Comparison of ENCODE assay signal across 1 cellular context in the genomic region with DNA sequence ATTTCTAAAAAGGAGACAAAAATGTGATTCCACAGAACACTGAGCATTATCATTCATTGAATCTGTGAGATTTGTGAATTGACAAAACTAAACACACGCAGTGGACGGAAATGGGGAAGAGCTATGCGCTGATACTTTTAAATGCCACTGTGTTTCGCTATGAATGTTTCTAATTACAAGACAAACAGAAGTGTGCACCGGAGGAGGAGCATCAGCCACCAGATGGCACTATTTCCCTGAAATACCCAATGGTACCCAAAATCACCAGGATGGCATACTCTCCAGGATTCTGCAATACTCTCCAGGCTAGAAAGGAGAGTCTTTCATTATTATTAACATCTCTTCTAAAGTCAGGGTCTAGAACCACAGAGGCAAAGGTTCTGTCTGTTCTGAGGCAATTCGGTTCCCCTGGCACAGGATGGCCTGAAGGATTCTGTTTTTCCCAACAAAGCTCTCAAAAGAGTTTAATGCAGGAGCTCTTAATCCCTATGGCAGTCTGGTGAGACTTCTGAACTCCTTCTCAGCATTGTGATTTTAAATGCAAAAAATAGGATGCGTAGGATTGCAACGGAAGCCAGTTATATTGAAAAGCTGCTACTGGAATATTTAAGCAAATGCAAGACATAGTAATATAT.
TF ChIP-seq lines count a peak whose summit lies in the region.

No MANE protein-coding gene starts in this region.

TF ChIP-seq in H1, 55 proteins besides CTCF, POLR2A, EP300 and RAD21 (continued from another document):
- TF ChIP-seq E2F6 (IDR thresholded peaks at IDR 0.05) (no peak), YY1 (IDR thresholded peaks at IDR 0.05; ENCODE audit: low read depth, low read length) (0 out of 2 replicates have a peak, but pooled peaks have one; percentile 18), KDM4A (IDR thresholded peaks at IDR 0.05; ENCODE audit: low read depth, low read length, severe bottlenecking) (no peak), TAF7 (optimal IDR thresholded peaks at IDR 0.05; ENCODE audit: borderline replicate concordance, low read depth, low read length) (no peak), TAF1 (IDR thresholded peaks at IDR 0.05; ENCODE audit: low read depth, low read length) (no peak), EGR1 (IDR thresholded peaks at IDR 0.05; ENCODE audit: borderline replicate concordance, low read depth, low read length) (no peak), GTF2F1 (IDR thresholded peaks at IDR 0.05; ENCODE audit: borderline replicate concordance, low read depth, low read length) (no peak)
- TF ChIP-seq, protein P1, sequence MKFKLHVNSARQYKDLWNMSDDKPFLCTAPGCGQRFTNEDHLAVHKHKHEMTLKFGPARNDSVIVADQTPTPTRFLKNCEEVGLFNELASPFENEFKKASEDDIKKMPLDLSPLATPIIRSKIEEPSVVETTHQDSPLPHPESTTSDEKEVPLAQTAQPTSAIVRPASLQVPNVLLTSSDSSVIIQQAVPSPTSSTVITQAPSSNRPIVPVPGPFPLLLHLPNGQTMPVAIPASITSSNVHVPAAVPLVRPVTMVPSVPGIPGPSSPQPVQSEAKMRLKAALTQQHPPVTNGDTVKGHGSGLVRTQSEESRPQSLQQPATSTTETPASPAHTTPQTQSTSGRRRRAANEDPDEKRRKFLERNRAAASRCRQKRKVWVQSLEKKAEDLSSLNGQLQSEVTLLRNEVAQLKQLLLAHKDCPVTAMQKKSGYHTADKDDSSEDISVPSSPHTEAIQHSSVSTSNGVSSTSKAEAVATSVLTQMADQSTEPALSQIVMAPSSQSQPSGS (IDR thresholded peaks at IDR 0.05; ENCODE audit: low read length), result no peak
TF ChIP-seq in H1: peak in this region for 3.
